33 cellular contexts compared by ENCODE assay signal in the genomic region with DNA sequence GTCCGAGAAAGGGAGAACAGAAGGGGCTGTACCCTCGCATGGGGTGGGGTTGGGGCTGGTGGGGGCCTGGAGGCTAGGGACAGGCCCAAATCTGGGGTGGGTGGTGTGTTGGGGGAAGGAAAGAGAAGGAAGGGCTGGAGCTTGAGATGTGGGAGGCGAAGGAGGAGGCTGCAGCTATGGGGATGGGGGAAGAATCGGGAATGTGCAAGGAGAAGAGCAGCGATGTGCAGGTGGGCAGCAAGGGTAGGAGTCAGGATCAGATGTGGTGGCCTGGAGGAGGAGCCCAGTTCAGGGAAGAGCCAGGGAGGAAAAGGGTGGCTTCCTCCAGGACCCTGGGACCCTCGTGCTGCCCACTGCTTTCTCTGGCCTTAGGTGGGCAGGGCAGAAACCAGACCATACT.
"Had no signal": no experiment of that assay in that cellular context is flagged by ENCODE, and none has a peak within 500 bp of the region (broad histone marks: within the 10 kb centered on the region; RNA-seq: fewer than 3 reads in every experiment).

No MANE protein-coding gene starts in this region.

- H3K36me3 ChIP-seq: cardiac muscle cell, esophagus squamous epithelium, gastroesophageal sphincter, heart right ventricle had no signal

- H3K27ac ChIP-seq: body of pancreas, cardiac muscle cell, esophagus squamous epithelium, gastroesophageal sphincter, heart right ventricle, WERI-Rb-1 had no signal

- H3K4me1 ChIP-seq: body of pancreas, esophagus squamous epithelium, gastroesophageal sphincter, heart right ventricle had no signal

- H3K27me3 ChIP-seq: body of pancreas, cardiac muscle cell, esophagus squamous epithelium, gastroesophageal sphincter, heart right ventricle had no signal

- H3K27ac Mint-ChIP-seq: activated B cell treated with CpG ODN at 0.5 μM for 24 hours; activated CD8-positive, alpha-beta T cell treated with anti-CD3 and anti-CD28 coated beads for 36 hours; activated naive CD8-positive, alpha-beta T cell; activated T-helper 17 cell treated with anti-CD3 and anti-CD28 coated beads, Interleukin-2, amount 50 U/mL, for 72 hours; effector memory CD8-positive, alpha-beta T cell; T-helper 17 cell; T-helper 2 cell treated with Interferon-gamma antibody and Interleukin-4, amounts not matched to agents 5 μg/mL and 100 μg/mL, for 36 hours had no signal

- H3K4me3 Mint-ChIP-seq: activated B cell treated with CpG ODN at 0.5 μM for 24 hours; activated CD8-positive, alpha-beta T cell treated with anti-CD3 and anti-CD28 coated beads for 36 hours; activated naive CD8-positive, alpha-beta T cell; activated T-cell treated with anti-CD3 and anti-CD28 coated beads, Interleukin-2, amount 50 U/mL, for 4 hours; activated T-helper 17 cell treated with anti-CD3 and anti-CD28 coated beads, Interleukin-2, amount 50 U/mL, for 72 hours; effector memory CD8-positive, alpha-beta T cell; T-helper 17 cell; T-helper 2 cell treated with Interferon-gamma antibody and Interleukin-4, amounts not matched to agents 5 μg/mL and 100 μg/mL, for 36 hours had no signal

- DNase-seq: activated B cell treated with CpG ODN at 0.5 μM for 24 hours; activated CD4-positive, alpha-beta T cell treated with anti-CD3 and anti-CD28 coated beads for 48 hours; activated CD4-positive, alpha-beta T cell treated with anti-CD3 and anti-CD28 coated beads, Interleukin-2, amount 50 U/mL, for 1 hour; activated CD4-positive, alpha-beta T cell treated with anti-CD3 and anti-CD28 coated beads, Interleukin-2, amount 50 U/mL, for 48 hours; activated CD8-positive, alpha-beta memory T cell treated with anti-CD3 and anti-CD28 coated beads for 24 hours; activated CD8-positive, alpha-beta T cell treated with anti-CD3 and anti-CD28 coated beads for 36 hours; activated effector memory CD4-positive, alpha-beta T cell treated with Interleukin-2 at 50 U/mL for 16 hours; activated gamma-delta T cell treated with Interleukin-2 at 50 U/mL for 16 hours; activated naive CD4-positive, alpha-beta T cell treated with anti-CD3 and anti-CD28 coated beads, Interleukin-2, amount 50 U/mL, for 16 hours; activated naive CD4-positive, alpha-beta T cell treated with Interleukin-2 at 50 U/mL for 16 hours; activated T-cell treated with anti-CD3 and anti-CD28 coated beads, Interleukin-2, amount 50 U/mL, for 4 hours; amniotic stem cell; aorta; body of pancreas; central memory CD4-positive, alpha-beta T cell; cortex of kidney; dermis blood vessel endothelial cell; effector CD4-positive, alpha-beta T cell; effector memory CD8-positive, alpha-beta T cell; erythroblast; esophagus squamous epithelium; foreskin melanocyte; heart right ventricle; T-helper 1 cell; T-helper 17 cell; T1000; WERI-Rb-1 had no signal

- ATAC-seq: activated CD4-positive, CD25-positive, alpha-beta regulatory T cell treated with anti-CD3 and anti-CD28 coated beads, Interleukin-2, amount 50 U/mL, for 24 hours; activated CD8-positive, alpha-beta T cell treated with anti-CD3 and anti-CD28 coated beads for 36 hours; activated T-cell treated with anti-CD3 and anti-CD28 coated beads, Interleukin-2, amount 50 U/mL, for 4 hours; activated T-helper 17 cell treated with anti-CD3 and anti-CD28 coated beads, Interleukin-2, amount 50 U/mL, for 72 hours; body of pancreas; effector memory CD8-positive, alpha-beta T cell; gastroesophageal sphincter; heart right ventricle; T-helper 17 cell had no signal

- H3K4me3 ChIP-seq: body of pancreas, cardiac muscle cell, esophagus squamous epithelium, gastroesophageal sphincter, heart right ventricle had no signal

- H3K9me3 ChIP-seq: body of pancreas, gastroesophageal sphincter had no signal

- H3K4me1 Mint-ChIP-seq: activated B cell treated with CpG ODN at 0.5 μM for 24 hours, T-helper 17 cell had no signal

- H3K27me3 Mint-ChIP-seq: activated B cell treated with CpG ODN at 0.5 μM for 24 hours; activated CD8-positive, alpha-beta T cell treated with anti-CD3 and anti-CD28 coated beads for 36 hours; T-helper 17 cell had no signal
